In the genomic region with DNA sequence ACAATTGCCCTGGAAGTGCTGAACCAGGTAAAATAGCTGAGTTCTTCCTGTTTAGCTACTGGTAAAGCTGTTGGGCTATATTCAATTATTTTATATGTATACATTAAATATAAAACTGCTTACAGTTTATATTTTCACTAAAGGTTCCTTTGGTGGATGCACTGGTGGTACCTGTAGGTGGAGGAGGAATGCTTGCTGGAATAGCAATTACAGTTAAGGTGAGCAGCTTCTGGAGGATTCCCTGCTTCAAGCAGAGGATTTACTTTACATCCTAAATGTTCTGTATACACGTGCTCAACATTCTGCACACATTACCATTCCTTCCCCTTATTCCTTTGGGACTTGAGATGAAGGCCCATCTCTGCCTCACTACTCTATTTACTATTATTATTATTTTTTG, we compare ENCODE assay signal across 6 cellular contexts.
"Had no signal": no experiment of that assay in that cellular context is flagged by ENCODE, and none has a peak within 500 bp of the region (broad histone marks: within the 10 kb centered on the region; RNA-seq: fewer than 3 reads in every experiment).

No MANE protein-coding gene starts in this region.

- H3K4me3 ChIP-seq: GM12878 had no signal

- FAIRE-seq: G401.6, GM12878, GM18507, GM19239 had no signal

- ATAC-seq: GM12878 had no signal

- DNase-seq: GDM1, GF-D8 had no signal
